ENCODE assay signal across 8 cellular contexts in the genomic region with DNA sequence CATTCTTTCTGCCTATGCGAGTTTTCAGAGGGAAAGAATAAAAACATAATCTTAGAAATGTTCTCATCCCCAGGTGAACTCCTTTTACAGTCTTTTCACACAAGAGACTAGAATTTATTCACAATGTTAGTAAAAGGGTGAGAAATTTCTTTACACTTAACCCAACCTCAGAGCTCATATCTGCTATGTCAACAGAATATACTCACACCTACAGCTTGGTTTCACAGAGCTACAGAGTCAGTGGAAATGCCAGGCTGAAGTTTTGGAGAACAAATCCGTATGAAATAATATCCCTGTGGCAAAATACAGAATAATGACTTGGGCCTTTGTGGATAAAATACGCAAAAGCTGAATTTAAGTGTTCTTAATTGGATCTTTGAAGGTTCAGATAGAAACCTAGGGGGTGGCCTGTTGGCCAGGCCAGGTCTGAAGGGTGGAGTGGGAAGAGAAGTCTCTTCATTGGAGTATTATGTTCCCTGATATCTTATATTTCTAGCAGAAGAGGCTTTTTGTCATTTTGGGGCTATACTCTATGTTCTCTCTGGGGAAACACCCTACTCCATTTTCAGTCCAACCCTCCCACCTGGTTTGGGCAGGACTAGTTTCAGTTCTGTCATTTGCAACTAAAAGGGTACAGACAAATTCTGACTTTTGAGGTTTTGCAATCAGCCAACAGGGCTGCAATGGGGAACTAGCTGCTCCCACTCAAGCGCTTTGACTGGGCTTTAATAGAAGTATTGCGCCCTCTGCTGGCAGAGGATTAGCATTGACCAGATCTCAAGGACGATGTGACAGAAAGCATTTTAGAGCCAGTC. TPM values are rescaled to one million over a fixed set of nuclear protein-coding genes. Genes with fewer than 3 reads are reported as not detected.
DNase-seq lines count a peak whose midpoint lies in the region; ATAC-seq, FAIRE-seq and TF ChIP-seq lines count a peak whose summit lies in the region.

No MANE protein-coding gene starts in this region.

- H3K4me3 Mint-ChIP-seq in astrocyte (ENCODE audit: unreplicated experiment), result no peak overlapping the region

- TF ChIP-seq CTCF in astrocyte (IDR thresholded peaks at IDR 0.05; ENCODE audit: insufficient read depth, low read depth, low read length) (peak; percentile 95), spleen (IDR thresholded peaks at IDR 0.05 in 8 of 11, conservative IDR thresholded peaks at IDR 0.05 in 3 of 11) (peak; percentile 85 to 98 (median 93))

- no peak overlapping the region for H2AFZ ChIP-seq in astrocyte (ENCODE audit: low read depth, low read length)

- no peaks in the 10 kb centered on the region for H3K9me3 ChIP-seq in astrocyte (ENCODE audit: insufficient read depth, low read depth, low read length)
- H3K9me3 ChIP-seq in spleen, result no peaks in the 10 kb centered on the region

- no peaks in the 10 kb centered on the region for H4K20me1 ChIP-seq in astrocyte (ENCODE audit: insufficient read depth, low read length)

- H3K27me3 ChIP-seq in astrocyte (ENCODE audit: insufficient read depth, low read length) (peaks cover 6% of the 10 kb centered on the region), spleen (replicated peaks in 1 of 7) (no peaks in the 10 kb centered on the region)

- H3K9ac ChIP-seq in astrocyte (ENCODE audit: low read length), result no peak overlapping the region

- no peak overlapping the region for H3K27ac ChIP-seq in astrocyte (ENCODE audit: low read depth, low read length)
- peak overlapping the region; percentile 5 to 85 (median 51) for H3K27ac ChIP-seq in spleen

- peaks cover 5% of the 10 kb centered on the region for H3K27me3 Mint-ChIP-seq in astrocyte (ENCODE audit: low read depth, unreplicated experiment)

- DNase-seq in NCI-H2081 (lab: John Stamatoyannopoulos, UW) (peak; percentile 70), T-helper 22 cell (ENCODE audit: low read depth) (peak; percentile 64), astrocyte (ENCODE audit: low read depth) (peak; percentile 65), hippocampal formation (lab: John Stamatoyannopoulos, UW) (peak; percentile 72 to 91), spleen (peak; percentile 87)

- H3K79me2 ChIP-seq in astrocyte (ENCODE audit: insufficient read depth, low read length), result no peaks in the 10 kb centered on the region

- H3K36me3 Mint-ChIP-seq in astrocyte (ENCODE audit: low read depth, unreplicated experiment), result no peaks in the 10 kb centered on the region

- peak; percentile 98 for ATAC-seq in GM18517 (IDR thresholded peaks at IDR 0.05; ENCODE audit: unreplicated experiment)
- peak; percentile 98 for ATAC-seq in HG03045 (IDR thresholded peaks at IDR 0.05; ENCODE audit: unreplicated experiment)

- H3K4me3 ChIP-seq in astrocyte (ENCODE audit: insufficient read depth, low read depth, low read length), result no peak overlapping the region
- H3K4me3 ChIP-seq in spleen, result no peak overlapping the region

- H3K27ac Mint-ChIP-seq in astrocyte (ENCODE audit: unreplicated experiment), result no peak overlapping the region

- H3K4me1 Mint-ChIP-seq in astrocyte (ENCODE audit: low read depth, unreplicated experiment), result peaks cover 3% of the 10 kb centered on the region

- H3K4me1 ChIP-seq in astrocyte (ENCODE audit: insufficient read depth, low read length) (no peaks in the 10 kb centered on the region), spleen (peaks cover 4 to 38% (median 24%) of the 10 kb centered on the region in 6 donors)

- intact Hi-C loops in spleen (cut with DNase I; ENCODE audit: low total_unique reads), result loop anchor here (5.0 to 10.0 kb wide), 3 partner anchors 79 to 319 kb away; no protein-coding TSS in a partner anchor

- no peak for TF ChIP-seq POLR2A in spleen (IDR thresholded peaks at IDR 0.05)

- FAIRE-seq in A204.1 (lab: Jason Lieb, UNC) (peak; percentile 80), astrocyte (lab: Jason Lieb, UNC) (peak; percentile 68)

- H3K4me2 ChIP-seq in astrocyte (ENCODE audit: low read length), result no peak overlapping the region

- no peaks in the 10 kb centered on the region for H3K9me3 Mint-ChIP-seq in astrocyte (ENCODE audit: unreplicated experiment)

- H3K36me3 ChIP-seq in astrocyte (ENCODE audit: insufficient read depth, low read length) (no peaks in the 10 kb centered on the region), spleen (no peaks in the 10 kb centered on the region)

- 34 to 39% (median 36%) methylated on average over 6 of the region's 6 CpGs for WGBS in spleen, 5 donors

RNA-seq across cellular contexts. Expression of gene FBXO48, which starts 25.7 kb away (rescaled TPM):
- 0.54 and 0.55 TPM in 2 replicates for total RNA-seq in astrocyte
- 1 to 10 TPM; 1.2 to 2.6 (median 2.3) TPM for total RNA-seq in spleen
- polyA plus RNA-seq in spleen, result under 1 TPM; 0.72 to 0.99 (median 0.79) TPM

RNA-seq across cellular contexts. Expression of gene APLF, which starts 26.0 kb away (rescaled TPM):
- 2.5 and 2.9 TPM in 2 replicates for total RNA-seq in astrocyte
- 1 to 10 TPM; 4.1 to 7.2 (median 6.0) TPM for total RNA-seq in spleen
- 1 to 10 TPM; 1.1 to 1.6 (median 1.5) TPM for polyA plus RNA-seq in spleen
